27 cellular contexts compared by ENCODE assay signal in genomic region chr6:9795880-9796279, GRCh38.
"Had no signal": no experiment of that assay in that cellular context is flagged by ENCODE, and none has a peak within 500 bp of the region (broad histone marks: within the 10 kb centered on the region; RNA-seq: fewer than 3 reads in every experiment).

No MANE protein-coding gene starts in this region.

- ATAC-seq: activated CD4-positive, alpha-beta T cell treated with anti-CD3 and anti-CD28 coated beads for 36 hours; activated CD8-positive, alpha-beta memory T cell treated with anti-CD3 and anti-CD28 coated beads, Interleukin-2, amount 10 ng/mL, durations not matched to agents 7 days and 5 days; activated CD8-positive, alpha-beta T cell treated with anti-CD3 and anti-CD28 coated beads, Interleukin-2, amount 10 ng/mL, durations not matched to agents 7 days and 5 days; left cardiac atrium; naive thymus-derived CD8-positive, alpha-beta T cell; sciatic nerve; upper lobe of right lung had no signal

- H3K4me3 Mint-ChIP-seq: activated CD4-positive, alpha-beta T cell treated with anti-CD3 and anti-CD28 coated beads for 36 hours; activated CD8-positive, alpha-beta memory T cell treated with anti-CD3 and anti-CD28 coated beads, Interleukin-2, amount 10 ng/mL, durations not matched to agents 7 days and 5 days; activated CD8-positive, alpha-beta T cell treated with anti-CD3 and anti-CD28 coated beads, Interleukin-2, amount 10 ng/mL, durations not matched to agents 7 days and 5 days; activated naive CD8-positive, alpha-beta T cell treated with anti-CD3 and anti-CD28 coated beads for 36 hours; endodermal cell; naive thymus-derived CD8-positive, alpha-beta T cell; neural progenitor cell; T-helper 2 cell treated with Interferon-gamma antibody and Interleukin-4, amounts not matched to agents 5 μg/mL and 100 μg/mL, for 36 hours had no signal

- FAIRE-seq: frontal cortex, keratinocyte had no signal

- H3K27me3 Mint-ChIP-seq: activated CD4-positive, alpha-beta T cell treated with anti-CD3 and anti-CD28 coated beads for 36 hours; activated CD8-positive, alpha-beta memory T cell treated with anti-CD3 and anti-CD28 coated beads, Interleukin-2, amount 10 ng/mL, durations not matched to agents 7 days and 5 days; activated naive CD8-positive, alpha-beta T cell treated with anti-CD3 and anti-CD28 coated beads for 36 hours; naive thymus-derived CD8-positive, alpha-beta T cell had no signal

- H3K4me1 ChIP-seq: adrenal gland, ascending aorta, esophagus squamous epithelium, suprapubic skin, tibial artery, upper lobe of right lung had no signal

- H3K4me1 Mint-ChIP-seq: activated CD4-positive, alpha-beta T cell treated with anti-CD3 and anti-CD28 coated beads for 36 hours; activated CD8-positive, alpha-beta memory T cell treated with anti-CD3 and anti-CD28 coated beads, Interleukin-2, amount 10 ng/mL, durations not matched to agents 7 days and 5 days; activated naive CD8-positive, alpha-beta T cell treated with anti-CD3 and anti-CD28 coated beads for 36 hours; naive thymus-derived CD8-positive, alpha-beta T cell had no signal

- H3K27ac Mint-ChIP-seq: activated CD4-positive, alpha-beta T cell treated with anti-CD3 and anti-CD28 coated beads for 36 hours; activated CD8-positive, alpha-beta memory T cell treated with anti-CD3 and anti-CD28 coated beads, Interleukin-2, amount 10 ng/mL, durations not matched to agents 7 days and 5 days; activated CD8-positive, alpha-beta T cell treated with anti-CD3 and anti-CD28 coated beads, Interleukin-2, amount 10 ng/mL, durations not matched to agents 7 days and 5 days; activated naive CD8-positive, alpha-beta T cell treated with anti-CD3 and anti-CD28 coated beads for 36 hours; endodermal cell; naive thymus-derived CD8-positive, alpha-beta T cell; neural progenitor cell; T-helper 2 cell treated with Interferon-gamma antibody and Interleukin-4, amounts not matched to agents 5 μg/mL and 100 μg/mL, for 36 hours had no signal

- H3K9me3 Mint-ChIP-seq: activated naive CD8-positive, alpha-beta T cell treated with anti-CD3 and anti-CD28 coated beads for 36 hours; endodermal cell; neural progenitor cell had no signal

- H3K4me3 ChIP-seq: adrenal gland, ascending aorta, esophagus squamous epithelium, neural progenitor cell, skin epidermis, suprapubic skin, tibial artery, upper lobe of right lung had no signal

- H3K9me3 ChIP-seq: adrenal gland, ascending aorta, esophagus squamous epithelium, suprapubic skin, tibial artery, upper lobe of right lung had no signal

- DNase-seq: activated CD4-positive, alpha-beta T cell treated with anti-CD3 and anti-CD28 coated beads for 36 hours; activated CD4-positive, CD25-positive, alpha-beta regulatory T cell; activated CD8-positive, alpha-beta memory T cell treated with anti-CD3 and anti-CD28 coated beads, Interleukin-2, amount 10 ng/mL, durations not matched to agents 7 days and 5 days; activated CD8-positive, alpha-beta T cell treated with anti-CD3 and anti-CD28 coated beads, Interleukin-2, amount 10 ng/mL, durations not matched to agents 7 days and 5 days; activated naive CD4-positive, alpha-beta T cell treated with Interleukin-2 at 50 U/mL for 16 hours; activated naive CD8-positive, alpha-beta T cell treated with anti-CD3 and anti-CD28 coated beads for 36 hours; activated T-cell treated with anti-CD3 and anti-CD28 coated beads, Interleukin-2, amount 50 U/mL, for 48 hours; adrenal gland; brain microvascular endothelial cell; endodermal cell; esophagus squamous epithelium; left cardiac atrium; naive thymus-derived CD8-positive, alpha-beta T cell; stimulated activated CD4-positive, alpha-beta T cell treated with anti-CD3 and anti-CD28 coated beads, Interleukin-1b, Interleukin-23, amount 100 ng/mL, for 48 hours; stimulated activated naive CD4-positive, alpha-beta T cell; T-helper 1 cell; tibial artery; upper lobe of right lung had no signal

- H3K36me3 ChIP-seq: adrenal gland, ascending aorta, brain microvascular endothelial cell, esophagus squamous epithelium, neural progenitor cell, suprapubic skin, tibial artery, upper lobe of right lung had no signal

- H3K27ac ChIP-seq: adrenal gland, ascending aorta, brain microvascular endothelial cell, epithelial cell of prostate, esophagus squamous epithelium, neural progenitor cell, skin epidermis, suprapubic skin, tibial artery, upper lobe of right lung had no signal

- H3K36me3 Mint-ChIP-seq: activated CD8-positive, alpha-beta memory T cell treated with anti-CD3 and anti-CD28 coated beads, Interleukin-2, amount 10 ng/mL, durations not matched to agents 7 days and 5 days; activated naive CD8-positive, alpha-beta T cell treated with anti-CD3 and anti-CD28 coated beads for 36 hours; naive thymus-derived CD8-positive, alpha-beta T cell; neural progenitor cell had no signal

- H3K27me3 ChIP-seq: adrenal gland, ascending aorta, brain microvascular endothelial cell, esophagus squamous epithelium, neural progenitor cell, suprapubic skin, tibial artery, upper lobe of right lung had no signal
